In genomic region chr22:45169576-45169975, GRCh38 we compare ENCODE assay signal across 8 cellular contexts. TPM values are rescaled to one million over a fixed set of nuclear protein-coding genes. Genes with fewer than 3 reads are reported as not detected.
DNase-seq lines count a peak whose midpoint lies in the region; ATAC-seq and TF ChIP-seq lines count a peak whose summit lies in the region.
"Not testable (repeated sequence)": the region's sequence is repeated elsewhere in the genome, so short reads cannot be mapped to it uniquely, and the experiment has no call there.

No MANE protein-coding gene starts in this region.

- peaks cover 22% of the 10 kb centered on the region for H3K36me3 ChIP-seq in CD8-positive, alpha-beta T cell (ENCODE audit: insufficient read depth, low read length)
- H3K36me3 ChIP-seq in Loucy (ENCODE audit: insufficient read depth, low read length): peaks cover 55% of the 10 kb centered on the region

- TF ChIP-seq CTCF in CD8-positive, alpha-beta T cell (IDR thresholded peaks at IDR 0.05); Loucy (conservative IDR thresholded peaks at IDR 0.05; ENCODE audit: low read length): not testable (repeated sequence)

- H3K4me3 ChIP-seq in CD8-positive, alpha-beta T cell (ENCODE audit: low read depth, low read length): not testable (repeated sequence)
- peak overlapping the region; percentile 66 for H3K4me3 ChIP-seq in Loucy (ENCODE audit: low read length, poor library complexity, severe bottlenecking)

- not testable (repeated sequence) for H3K27me3 ChIP-seq in CD8-positive, alpha-beta T cell (ENCODE audit: insufficient read depth, low read length); Loucy (ENCODE audit: insufficient read depth, low read length, poor library complexity, severe bottlenecking)

- not testable (repeated sequence) for H3K27me3 Mint-ChIP-seq in CD8-positive, alpha-beta T cell (ENCODE audit: low read depth); activated CD4-positive, alpha-beta T cell treated with anti-CD3 and anti-CD28 coated beads for 36 hours; activated T-cell treated with anti-CD3 and anti-CD28 coated beads, Interleukin-2, amount 50 U/mL, for 4 hours (ENCODE audit: low read depth); activated naive CD8-positive, alpha-beta T cell treated with anti-CD3 and anti-CD28 coated beads for 36 hours; effector memory CD8-positive, alpha-beta T cell; naive thymus-derived CD8-positive, alpha-beta T cell

- peak overlapping the region; percentile 89 for H3K27ac Mint-ChIP-seq in CD8-positive, alpha-beta T cell
- peak overlapping the region; percentile 95 for H3K27ac Mint-ChIP-seq in activated CD4-positive, alpha-beta T cell treated with anti-CD3 and anti-CD28 coated beads for 36 hours
- H3K27ac Mint-ChIP-seq in activated naive CD8-positive, alpha-beta T cell treated with anti-CD3 and anti-CD28 coated beads for 36 hours: peak overlapping the region; percentile 79
- peak overlapping the region; percentile 71 to 80 for H3K27ac Mint-ChIP-seq in effector memory CD8-positive, alpha-beta T cell
- peak overlapping the region; percentile 74 to 94 (median 90) for H3K27ac Mint-ChIP-seq in naive thymus-derived CD8-positive, alpha-beta T cell
- H3K27ac Mint-ChIP-seq in stimulated activated effector memory CD8-positive, alpha-beta T cell treated with anti-CD3 and anti-CD28 coated beads, Interleukin-12 subunit alpha, Interleukin-12 subunit beta, amount 100 ng/mL, for 72 hours: peak overlapping the region; percentile 65

- not testable (repeated sequence) for H2AFZ ChIP-seq in Loucy (ENCODE audit: low read length)

- DNase-seq in CD8-positive, alpha-beta T cell; activated CD4-positive, alpha-beta T cell treated with anti-CD3 and anti-CD28 coated beads for 36 hours; activated T-cell treated with anti-CD3 and anti-CD28 coated beads, Interleukin-2, amount 50 U/mL, for 4 hours; activated naive CD8-positive, alpha-beta T cell treated with anti-CD3 and anti-CD28 coated beads for 36 hours; effector memory CD8-positive, alpha-beta T cell; naive thymus-derived CD8-positive, alpha-beta T cell; stimulated activated effector memory CD8-positive, alpha-beta T cell treated with anti-CD3 and anti-CD28 coated beads, Interleukin-12 subunit alpha, Interleukin-12 subunit beta, amount 100 ng/mL, for 72 hours (ENCODE audit: low spot score in 2 of 2): not testable (repeated sequence)

- peaks cover 83% of the 10 kb centered on the region for H4K20me1 ChIP-seq in Loucy (ENCODE audit: insufficient read depth, low read length, poor library complexity, severe bottlenecking)

- POLR2A ChIA-PET in CD8-positive, alpha-beta T cell (lab: Charles Lee): interaction anchor here (0.8 kb wide), 1 partner anchor 39 kb away, joined by 3 read pairs; no protein-coding TSS in a partner anchor
- POLR2A ChIA-PET in activated CD4-positive, alpha-beta T cell treated with anti-CD3 and anti-CD28 coated beads for 36 hours (lab: Charles Lee): interaction anchor here (0.6 kb wide), 1 partner anchor 693 kb away, joined by 3 read pairs; no protein-coding TSS in a partner anchor
- POLR2A ChIA-PET in naive thymus-derived CD8-positive, alpha-beta T cell (lab: Charles Lee): interaction anchor here (1.6 kb wide), 1 partner anchor 10 kb away, joined by 3 read pairs; no protein-coding TSS in a partner anchor

- H3K9me3 Mint-ChIP-seq in CD8-positive, alpha-beta T cell; activated CD4-positive, alpha-beta T cell treated with anti-CD3 and anti-CD28 coated beads for 36 hours (ENCODE audit: low read depth); activated T-cell treated with anti-CD3 and anti-CD28 coated beads, Interleukin-2, amount 50 U/mL, for 4 hours; activated naive CD8-positive, alpha-beta T cell treated with anti-CD3 and anti-CD28 coated beads for 36 hours; effector memory CD8-positive, alpha-beta T cell; naive thymus-derived CD8-positive, alpha-beta T cell; stimulated activated effector memory CD8-positive, alpha-beta T cell treated with anti-CD3 and anti-CD28 coated beads, Interleukin-12 subunit alpha, Interleukin-12 subunit beta, amount 100 ng/mL, for 72 hours: not testable (repeated sequence)

- not testable (repeated sequence) for H3K9me2 ChIP-seq in Loucy (replicated peaks; ENCODE audit: low read depth, low read length)

- ATAC-seq in CD8-positive, alpha-beta T cell; activated CD4-positive, alpha-beta T cell treated with anti-CD3 and anti-CD28 coated beads for 36 hours; activated T-cell treated with anti-CD3 and anti-CD28 coated beads, Interleukin-2, amount 50 U/mL, for 4 hours; effector memory CD8-positive, alpha-beta T cell (replicated peaks); naive thymus-derived CD8-positive, alpha-beta T cell; stimulated activated effector memory CD8-positive, alpha-beta T cell treated with anti-CD3 and anti-CD28 coated beads, Interleukin-12 subunit alpha, Interleukin-12 subunit beta, amount 100 ng/mL, for 72 hours: not testable (repeated sequence)

- H3K4me1 Mint-ChIP-seq in CD8-positive, alpha-beta T cell (ENCODE audit: low read depth): peaks cover 79% of the 10 kb centered on the region
- H3K4me1 Mint-ChIP-seq in activated CD4-positive, alpha-beta T cell treated with anti-CD3 and anti-CD28 coated beads for 36 hours: peaks cover 79% of the 10 kb centered on the region
- H3K4me1 Mint-ChIP-seq in activated T-cell treated with anti-CD3 and anti-CD28 coated beads, Interleukin-2, amount 50 U/mL, for 4 hours (ENCODE audit: low read depth): peaks cover 77% of the 10 kb centered on the region
- H3K4me1 Mint-ChIP-seq in activated naive CD8-positive, alpha-beta T cell treated with anti-CD3 and anti-CD28 coated beads for 36 hours: peaks cover 74% of the 10 kb centered on the region
- peaks cover 46% of the 10 kb centered on the region in 2 donors for H3K4me1 Mint-ChIP-seq in effector memory CD8-positive, alpha-beta T cell (ENCODE audit: low read depth in 2 of 2)
- peaks cover 29 to 83% (median 76%) of the 10 kb centered on the region in 4 donors for H3K4me1 Mint-ChIP-seq in naive thymus-derived CD8-positive, alpha-beta T cell
- peaks cover 65% of the 10 kb centered on the region for H3K4me1 Mint-ChIP-seq in stimulated activated effector memory CD8-positive, alpha-beta T cell treated with anti-CD3 and anti-CD28 coated beads, Interleukin-12 subunit alpha, Interleukin-12 subunit beta, amount 100 ng/mL, for 72 hours

- H3K79me2 ChIP-seq in Loucy (ENCODE audit: insufficient read depth, low read length): peaks cover 94% of the 10 kb centered on the region

- H3K36me3 Mint-ChIP-seq in CD8-positive, alpha-beta T cell: peaks cover 76% of the 10 kb centered on the region
- peaks cover 80% of the 10 kb centered on the region for H3K36me3 Mint-ChIP-seq in activated CD4-positive, alpha-beta T cell treated with anti-CD3 and anti-CD28 coated beads for 36 hours (ENCODE audit: low read depth)
- H3K36me3 Mint-ChIP-seq in activated T-cell treated with anti-CD3 and anti-CD28 coated beads, Interleukin-2, amount 50 U/mL, for 4 hours (ENCODE audit: insufficient read depth): peaks cover 52% of the 10 kb centered on the region
- H3K36me3 Mint-ChIP-seq in activated naive CD8-positive, alpha-beta T cell treated with anti-CD3 and anti-CD28 coated beads for 36 hours: peaks cover 64% of the 10 kb centered on the region
- H3K36me3 Mint-ChIP-seq in effector memory CD8-positive, alpha-beta T cell (ENCODE audit: insufficient read depth): peaks cover 63% of the 10 kb centered on the region
- H3K36me3 Mint-ChIP-seq in naive thymus-derived CD8-positive, alpha-beta T cell: peaks cover 14 to 72% (median 25%) of the 10 kb centered on the region in 3 donors
- H3K36me3 Mint-ChIP-seq in stimulated activated effector memory CD8-positive, alpha-beta T cell treated with anti-CD3 and anti-CD28 coated beads, Interleukin-12 subunit alpha, Interleukin-12 subunit beta, amount 100 ng/mL, for 72 hours: peaks cover 100% of the 10 kb centered on the region

- intact Hi-C loops in CD8-positive, alpha-beta T cell (cut with DNase I, micrococcal nuclease): loop anchor here in 1 of 2 experiments (10.0 kb wide), 3 partner anchors 465 to 1215 kb away; partner anchors contain the start of genes CDPF1, PRR5 and SAMM50
- intact Hi-C loops in activated CD4-positive, alpha-beta T cell treated with anti-CD3 and anti-CD28 coated beads for 36 hours (cut with DNase I, micrococcal nuclease): loop anchor here in 1 of 2 experiments (10.0 kb wide), 1 partner anchor 145 kb away; no protein-coding TSS in a partner anchor

- H3F3A ChIP-seq in Loucy (ENCODE audit: low read depth): peaks cover 26% of the 10 kb centered on the region

- not testable (repeated sequence) for H3K27ac ChIP-seq in CD8-positive, alpha-beta T cell (ENCODE audit: low read depth, low read length)

- CTCF ChIA-PET in CD8-positive, alpha-beta T cell (lab: Charles Lee): not testable (repeated sequence)
- CTCF ChIA-PET in activated CD4-positive, alpha-beta T cell treated with anti-CD3 and anti-CD28 coated beads for 36 hours (lab: Charles Lee): interaction anchor here (0.7 kb wide), 1 partner anchor 52 kb away, joined by 4 read pairs; no protein-coding TSS in a partner anchor

- H3K9me3 ChIP-seq in CD8-positive, alpha-beta T cell (ENCODE audit: low read length); Loucy (ENCODE audit: insufficient read depth, low read depth, low read length): not testable (repeated sequence)

- peak overlapping the region; percentile 91 for H3K4me2 ChIP-seq in Loucy (ENCODE audit: low read depth, low read length, poor library complexity, severe bottlenecking)

- H3K4me3 Mint-ChIP-seq in CD8-positive, alpha-beta T cell: peak overlapping the region; percentile 66
- peak overlapping the region; percentile 40 for H3K4me3 Mint-ChIP-seq in activated CD4-positive, alpha-beta T cell treated with anti-CD3 and anti-CD28 coated beads for 36 hours
- H3K4me3 Mint-ChIP-seq in activated T-cell treated with anti-CD3 and anti-CD28 coated beads, Interleukin-2, amount 50 U/mL, for 4 hours: peak overlapping the region; percentile 60
- H3K4me3 Mint-ChIP-seq in activated naive CD8-positive, alpha-beta T cell treated with anti-CD3 and anti-CD28 coated beads for 36 hours: peak overlapping the region; percentile 3
- peak overlapping the region in 1 of 2 donors; percentile 41 for H3K4me3 Mint-ChIP-seq in effector memory CD8-positive, alpha-beta T cell
- H3K4me3 Mint-ChIP-seq in naive thymus-derived CD8-positive, alpha-beta T cell: peak overlapping the region in 7 of 10 donors; percentile 26 to 69 (median 46)
- peak overlapping the region; percentile 50 for H3K4me3 Mint-ChIP-seq in stimulated activated effector memory CD8-positive, alpha-beta T cell treated with anti-CD3 and anti-CD28 coated beads, Interleukin-12 subunit alpha, Interleukin-12 subunit beta, amount 100 ng/mL, for 72 hours

- peak overlapping the region; percentile 56 for H3K9ac ChIP-seq in Loucy (ENCODE audit: low read depth, low read length, poor library complexity, severe bottlenecking)

- H3K4me1 ChIP-seq in CD8-positive, alpha-beta T cell (ENCODE audit: insufficient read depth, low read length): peaks cover 66% of the 10 kb centered on the region
- peaks cover 89% of the 10 kb centered on the region for H3K4me1 ChIP-seq in Loucy (ENCODE audit: insufficient read depth, low read length, poor library complexity, severe bottlenecking)

RNA-seq across cellular contexts. Expression of gene NUP50, which starts 5.9 kb away (rescaled TPM):
- 100 to 1,000 TPM; 133 to 134 TPM for total RNA-seq in CD8-positive, alpha-beta T cell
- total RNA-seq in activated CD4-positive, alpha-beta T cell treated with anti-CD3 and anti-CD28 coated beads for 36 hours: 100 to 1,000 TPM; 136 to 141 TPM
- 100 to 1,000 TPM; 155 to 164 (median 163) TPM for total RNA-seq in activated T-cell treated with anti-CD3 and anti-CD28 coated beads, Interleukin-2, amount 50 U/mL, for 4 hours
- total RNA-seq in activated naive CD8-positive, alpha-beta T cell treated with anti-CD3 and anti-CD28 coated beads for 36 hours: 100 to 1,000 TPM; 156 to 164 TPM
- 100 to 1,000 TPM; 103 to 111 TPM for total RNA-seq in naive thymus-derived CD8-positive, alpha-beta T cell
- 10 to 100 TPM; 45.2 to 73.1 (median 46.9) TPM for polyA plus RNA-seq in naive thymus-derived CD8-positive, alpha-beta T cell
